25 cellular contexts compared by ENCODE assay signal in the genomic region with DNA sequence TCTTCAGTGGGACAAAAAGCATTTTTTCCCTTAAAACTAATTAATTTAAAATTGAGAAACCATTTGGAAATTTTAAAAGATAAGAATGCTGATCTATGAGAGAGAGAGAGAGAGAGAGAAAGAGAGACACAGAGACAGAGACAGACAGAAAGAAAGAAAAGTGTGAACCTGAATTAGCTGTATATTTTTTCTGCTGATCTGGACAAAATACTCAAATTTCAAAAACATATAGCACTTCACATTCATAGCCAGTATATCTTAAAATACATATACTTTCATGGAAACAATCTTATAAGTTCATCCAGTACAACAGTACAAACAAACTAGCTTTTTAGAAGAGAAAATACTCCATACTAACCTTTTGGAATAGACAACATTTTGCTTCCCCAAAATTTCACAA.
"Had no signal": no experiment of that assay in that cellular context is flagged by ENCODE, and none has a peak within 500 bp of the region (broad histone marks: within the 10 kb centered on the region; RNA-seq: fewer than 3 reads in every experiment).

No MANE protein-coding gene starts in this region.

- H3K9me3 ChIP-seq: colonic mucosa, esophagus muscularis mucosa, gastrocnemius medialis, tibial nerve had no signal

- H3K36me3 ChIP-seq: colonic mucosa, esophagus muscularis mucosa, gastrocnemius medialis, tibial nerve, WERI-Rb-1 had no signal

- H2AFZ ChIP-seq: parathyroid adenoma had no signal

- H3K27ac ChIP-seq: colonic mucosa, dorsolateral prefrontal cortex, esophagus muscularis mucosa, gastrocnemius medialis, parathyroid adenoma, tibial nerve, WERI-Rb-1 had no signal

- H3K9me3 Mint-ChIP-seq: activated CD4-positive, alpha-beta T cell treated with anti-CD3 and anti-CD28 coated beads, Interleukin-2, amount 10 ng/mL, durations not matched to agents 7 days and 5 days; activated CD8-positive, alpha-beta T cell treated with anti-CD3 and anti-CD28 coated beads for 36 hours; activated naive CD4-positive, alpha-beta T cell treated with anti-CD3 and anti-CD28 coated beads, Interleukin-2, amount 50 U/mL, for 24 hours; central memory CD8-positive, alpha-beta T cell; effector memory CD8-positive, alpha-beta T cell; natural killer cell; stimulated activated naive CD8-positive, alpha-beta T cell treated with anti-CD3 and anti-CD28 coated beads, Interleukin-15, Interleukin-2, amounts not matched to agents 100 ng/mL and 50 ng/mL, for 24 hours had no signal

- H3K27me3 ChIP-seq: colonic mucosa, esophagus muscularis mucosa, gastrocnemius medialis had no signal

- H3K36me3 Mint-ChIP-seq: natural killer cell had no signal

- H3K4me1 Mint-ChIP-seq: natural killer cell had no signal

- H3K4me1 ChIP-seq: colonic mucosa, parathyroid adenoma, tibial nerve had no signal

- H3K79me2 ChIP-seq: parathyroid adenoma had no signal

- H3K9ac ChIP-seq: parathyroid adenoma had no signal

- H3K27me3 Mint-ChIP-seq: activated CD4-positive, alpha-beta T cell treated with anti-CD3 and anti-CD28 coated beads, Interleukin-2, amount 10 ng/mL, durations not matched to agents 7 days and 5 days; activated CD8-positive, alpha-beta memory T cell treated with anti-CD3 and anti-CD28 coated beads, Interleukin-2, amount 10 ng/mL, durations not matched to agents 7 days and 5 days; activated CD8-positive, alpha-beta T cell treated with anti-CD3 and anti-CD28 coated beads for 36 hours; activated naive CD4-positive, alpha-beta T cell treated with anti-CD3 and anti-CD28 coated beads, Interleukin-2, amount 50 U/mL, for 24 hours; central memory CD8-positive, alpha-beta T cell; effector memory CD8-positive, alpha-beta T cell; stimulated activated naive CD8-positive, alpha-beta T cell treated with anti-CD3 and anti-CD28 coated beads, Interleukin-15, Interleukin-2, amounts not matched to agents 100 ng/mL and 50 ng/mL, for 24 hours had no signal

- DNase-seq: activated CD4-positive, alpha-beta T cell treated with anti-CD3 and anti-CD28 coated beads, Interleukin-2, amount 10 ng/mL, durations not matched to agents 7 days and 5 days; activated CD4-positive, CD25-positive, alpha-beta regulatory T cell treated with anti-CD3 and anti-CD28 coated beads, Interleukin-2, amount 50 U/mL, for 72 hours; activated CD8-positive, alpha-beta memory T cell treated with anti-CD3 and anti-CD28 coated beads, Interleukin-2, amount 10 ng/mL, durations not matched to agents 7 days and 5 days; activated CD8-positive, alpha-beta T cell treated with anti-CD3 and anti-CD28 coated beads for 36 hours; activated gamma-delta T cell treated with Interleukin-2 at 50 U/mL for 16 hours; activated T-cell treated with anti-CD3 and anti-CD28 coated beads for 4 hours; anterior cingulate cortex; colonic mucosa; dorsolateral prefrontal cortex; effector memory CD8-positive, alpha-beta T cell; gastrocnemius medialis; hippocampal formation; left ventricle myocardium superior; midbrain; natural killer cell; right cardiac atrium; stimulated activated CD4-positive, alpha-beta T cell treated with anti-CD3 and anti-CD28 coated beads, Interleukin-1b, Interleukin-23, amount 100 ng/mL, for 48 hours; substantia nigra; WERI-Rb-1 had no signal

- ATAC-seq: activated CD8-positive, alpha-beta memory T cell treated with anti-CD3 and anti-CD28 coated beads, Interleukin-2, amount 10 ng/mL, durations not matched to agents 7 days and 5 days; activated CD8-positive, alpha-beta T cell treated with anti-CD3 and anti-CD28 coated beads for 36 hours; effector memory CD8-positive, alpha-beta T cell; gastrocnemius medialis; left ventricle myocardium superior; natural killer cell; right cardiac atrium had no signal

- H3K4me3 Mint-ChIP-seq: activated CD4-positive, alpha-beta T cell treated with anti-CD3 and anti-CD28 coated beads, Interleukin-2, amount 10 ng/mL, durations not matched to agents 7 days and 5 days; activated CD8-positive, alpha-beta memory T cell treated with anti-CD3 and anti-CD28 coated beads, Interleukin-2, amount 10 ng/mL, durations not matched to agents 7 days and 5 days; activated CD8-positive, alpha-beta T cell treated with anti-CD3 and anti-CD28 coated beads for 36 hours; activated naive CD4-positive, alpha-beta T cell treated with anti-CD3 and anti-CD28 coated beads, Interleukin-2, amount 50 U/mL, for 24 hours; central memory CD8-positive, alpha-beta T cell; effector memory CD8-positive, alpha-beta T cell; natural killer cell; stimulated activated naive CD8-positive, alpha-beta T cell treated with anti-CD3 and anti-CD28 coated beads, Interleukin-15, Interleukin-2, amounts not matched to agents 100 ng/mL and 50 ng/mL, for 24 hours had no signal

- H3K27ac Mint-ChIP-seq: activated CD4-positive, alpha-beta T cell treated with anti-CD3 and anti-CD28 coated beads, Interleukin-2, amount 10 ng/mL, durations not matched to agents 7 days and 5 days; activated CD8-positive, alpha-beta memory T cell treated with anti-CD3 and anti-CD28 coated beads, Interleukin-2, amount 10 ng/mL, durations not matched to agents 7 days and 5 days; activated CD8-positive, alpha-beta T cell treated with anti-CD3 and anti-CD28 coated beads for 36 hours; activated naive CD4-positive, alpha-beta T cell treated with anti-CD3 and anti-CD28 coated beads, Interleukin-2, amount 50 U/mL, for 24 hours; effector memory CD8-positive, alpha-beta T cell; natural killer cell; stimulated activated naive CD8-positive, alpha-beta T cell treated with anti-CD3 and anti-CD28 coated beads, Interleukin-15, Interleukin-2, amounts not matched to agents 100 ng/mL and 50 ng/mL, for 24 hours had no signal

- H3K4me3 ChIP-seq: colonic mucosa, esophagus muscularis mucosa, gastrocnemius medialis, tibial nerve had no signal
